In the genomic region with DNA sequence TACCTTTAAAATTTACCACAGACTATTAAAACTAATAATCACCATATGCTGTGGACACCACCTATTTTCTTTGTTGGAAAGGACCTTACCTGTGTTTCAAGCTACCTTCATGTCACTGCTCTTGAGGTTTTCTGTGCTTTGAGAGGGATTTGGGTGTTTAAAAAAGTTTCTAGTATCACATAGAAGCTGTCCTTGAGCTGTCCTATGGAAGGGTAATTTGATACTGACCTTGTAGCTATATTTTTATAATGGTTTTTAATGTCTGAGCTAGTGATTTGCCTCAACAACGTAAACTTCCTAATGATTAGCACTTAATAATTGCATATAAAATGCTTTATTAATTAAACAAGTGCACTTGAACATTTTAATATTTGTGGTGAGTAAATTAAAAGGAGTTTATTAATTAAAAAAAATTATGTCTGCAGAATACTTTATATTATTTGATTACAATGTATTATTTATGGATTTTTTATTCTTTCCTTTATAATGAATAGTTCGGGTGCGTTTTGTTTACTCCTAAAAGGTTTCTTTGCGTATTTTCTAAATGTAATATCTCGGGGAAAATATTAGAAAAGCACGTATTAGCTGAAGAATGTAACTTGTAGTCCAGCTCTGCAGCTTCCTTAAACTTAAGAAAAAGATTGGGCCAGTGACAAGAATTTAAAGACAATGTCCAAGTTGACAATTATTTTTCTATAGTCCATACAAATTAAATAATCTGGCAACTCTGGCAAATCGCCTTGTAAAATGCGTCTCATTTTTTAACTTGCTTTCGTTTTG, we compare ENCODE assay signal across 7 cellular contexts. TPM values are rescaled to one million over a fixed set of nuclear protein-coding genes. Genes with fewer than 3 reads are reported as not detected.
A peak's percentile ranks its signal among the peaks of the same experiment; 100 is the strongest.
DNase-seq lines count a peak whose midpoint lies in the region; ATAC-seq and TF ChIP-seq lines count a peak whose summit lies in the region.
"Had no signal": no experiment of that assay in that cellular context is flagged by ENCODE, and none has a peak within 500 bp of the region (broad histone marks: within the 10 kb centered on the region; RNA-seq: fewer than 3 reads in every experiment).

No MANE protein-coding gene starts in this region.

- H2AFZ ChIP-seq in PC-3 (ENCODE audit: low read length) = peak overlapping the region; percentile 96

- peak overlapping the region; percentile 81 for H3K4me3 ChIP-seq in PC-3 (ENCODE audit: low read length)
- H3K4me3 ChIP-seq in sigmoid colon = peak overlapping the region in 2 of 4 donors; percentile 1 to 56
- no peak overlapping the region for H3K4me3 ChIP-seq in lower leg skin (ENCODE audit: low read depth, poor library complexity, severe bottlenecking)

- TF ChIP-seq CTCF in PC-3 (conservative IDR thresholded peaks at IDR 0.05; ENCODE audit: low read depth, low read length) (no peak), sigmoid colon (IDR thresholded peaks at IDR 0.05) (no peak), lower leg skin (IDR thresholded peaks at IDR 0.05) (no peak)

- H3K27me3 Mint-ChIP-seq in central memory CD8-positive, alpha-beta T cell = peaks cover 90% of the 10 kb centered on the region

- intact Hi-C loops in PC-3 (cut with micrococcal nuclease) (no loop called here), sigmoid colon (cut with DNase I) (no loop called here), lower leg skin (cut with DNase I; ENCODE audit: low total_unique reads) (no loop called here)

- peak overlapping the region; percentile 72 for H3K4me3 Mint-ChIP-seq in central memory CD8-positive, alpha-beta T cell

- no peak for TF ChIP-seq POLR2A in sigmoid colon (IDR thresholded peaks at IDR 0.05)
- no peak for TF ChIP-seq POLR2A in lower leg skin (IDR thresholded peaks at IDR 0.05)

- CTCF ChIA-PET in PC-3 (lab: Charles Lee) = interaction anchor here (0.6 to 2.1 kb wide), 7 partner anchors 11 to 928 kb away, joined by 3 to 18 read pairs (median 7); no protein-coding TSS in a partner anchor

- peak overlapping the region; percentile 99 for H3K4me2 ChIP-seq in PC-3 (ENCODE audit: low read length)

- peaks cover under 1% of the 10 kb centered on the region; the same call in 1 of the 2 replicates for H3K79me2 ChIP-seq in PC-3 (ENCODE audit: low read length)

- no peak for TF ChIP-seq EP300 in sigmoid colon (IDR thresholded peaks at IDR 0.05)

- no peaks in the 10 kb centered on the region for H3K9me2 ChIP-seq in PC-3 (replicated peaks; ENCODE audit: low read length)

- POLR2A ChIA-PET in PC-3 (lab: Charles Lee; ENCODE audit: unreplicated experiment) = interaction anchor here (0.6 kb wide), 2 partner anchors 423 to 479 kb away, joined by 4 to 5 read pairs; no protein-coding TSS in a partner anchor

- H3K36me3 Mint-ChIP-seq in central memory CD8-positive, alpha-beta T cell (ENCODE audit: insufficient read depth) = peaks cover 30% of the 10 kb centered on the region

- no peaks in the 10 kb centered on the region for H4K20me1 ChIP-seq in PC-3 (ENCODE audit: low read length)

- WGBS in sigmoid colon, 2 donors = 42 to 65% methylated on average over 9 of the region's 9 CpGs
- 40 to 44% methylated on average over 9 of the region's 9 CpGs for WGBS in lower leg skin, 2 donors

- H3K4me1 ChIP-seq in PC-3 (ENCODE audit: insufficient read depth, low read length) = peaks cover 20% of the 10 kb centered on the region
- H3K4me1 ChIP-seq in sigmoid colon = peaks cover 0 to 59% (median 44%) of the 10 kb centered on the region in 4 donors

- H3K36me3 ChIP-seq in PC-3 (ENCODE audit: low read depth, low read length) (no peaks in the 10 kb centered on the region; the same call in 1 of the 2 replicates), sigmoid colon (no peaks in the 10 kb centered on the region)

- DNase-seq in PC-3 = no peak
- DNase-seq in central memory CD8-positive, alpha-beta T cell (ENCODE audit: low spot score in 2 of 2) = no peak
- DNase-seq in sigmoid colon = no peak
- no peak for DNase-seq in iPS-NIHi11 (ENCODE audit: low spot score)
- no peak for DNase-seq in lower leg skin (ENCODE audit: low spot score in 2 of 2)
- DNase-seq: NCI-H146 had no signal

- no peak overlapping the region for H3K9ac ChIP-seq in PC-3 (ENCODE audit: low read length)

- H3F3A ChIP-seq in PC-3 (ENCODE audit: low read length, unreplicated experiment) = peaks cover 4% of the 10 kb centered on the region

- H3K27me3 ChIP-seq in PC-3 (ENCODE audit: low read length) (no peaks in the 10 kb centered on the region), sigmoid colon (peaks cover 11 to 95% (median 81%) of the 10 kb centered on the region in 3 donors)

- H3K9me3 Mint-ChIP-seq in central memory CD8-positive, alpha-beta T cell = no peaks in the 10 kb centered on the region

- H3K4me1 Mint-ChIP-seq in central memory CD8-positive, alpha-beta T cell = peaks cover 40% of the 10 kb centered on the region

- H3K9me3 ChIP-seq in PC-3 (ENCODE audit: low read length) (no peaks in the 10 kb centered on the region), sigmoid colon (no peaks in the 10 kb centered on the region)

- BruUV-seq in PC-3 (replicated peaks; lab: Mats Ljungman, UMichigan) = no TSS peak

- ATAC-seq in PC-3 = no peak
- ATAC-seq in central memory CD8-positive, alpha-beta T cell (replicated peaks; ENCODE audit: extremely low read depth, poor library complexity, severe bottlenecking) = no peak
- no peak for ATAC-seq in activated CD4-positive, CD25-positive, alpha-beta regulatory T cell treated with anti-CD3 and anti-CD28 coated beads, Interleukin-2, amount 50 U/mL, for 24 hours

- no peak overlapping the region for H3K27ac Mint-ChIP-seq in central memory CD8-positive, alpha-beta T cell (ENCODE audit: low read depth)

- H3K27ac ChIP-seq in PC-3 (ENCODE audit: low read length) = no peak overlapping the region
- peak overlapping the region in 3 of 4 donors; percentile 4 to 93 (median 91) for H3K27ac ChIP-seq in sigmoid colon

RNA-seq across cellular contexts. Expression of a gene that starts 2.3 kb away (rescaled TPM):
- total RNA-seq in PC-3 (2014; rRNA removed) (1.9 and 2.9 TPM in 2 replicates), sigmoid colon (10 to 100 TPM; 10.2 to 19.7 (median 16.5) TPM), lower leg skin (1 to 10 TPM; 2.4 to 8.9 (median 6.0) TPM)
- 10 to 100 TPM in 1 of 3 donors, 1 to 10 TPM in 2; 2.5 to 10.8 (median 3.4) TPM for polyA plus RNA-seq in sigmoid colon

RNA-seq across cellular contexts. Expression of a gene that starts 9.3 kb away (rescaled TPM):
- total RNA-seq in PC-3 (2014; rRNA removed) = not detected in 2 replicates
- 10 to 100 TPM; 10.6 to 27.1 (median 12.9) TPM for total RNA-seq in sigmoid colon
- 1 to 10 TPM in 2 of 3 donors, under 1 TPM in 1; 0.46 to 3.6 (median 1.8) TPM for polyA plus RNA-seq in sigmoid colon
- total RNA-seq in lower leg skin = 1 to 10 TPM in 3 of 4 donors, under 1 TPM in 1; 0.89 to 5.3 (median 2.1) TPM

RNA-seq across cellular contexts. Expression of a gene that starts 15.2 kb away (rescaled TPM):
- total RNA-seq in PC-3 (2014; rRNA removed) = not detected in 2 replicates
- 10 to 100 TPM; 10.7 to 46.0 (median 17.9) TPM for total RNA-seq in sigmoid colon
- polyA plus RNA-seq in sigmoid colon = 1 to 10 TPM in 2 of 3 donors, under 1 TPM in 1; 0.23 to 2.4 (median 1.5) TPM
- total RNA-seq in lower leg skin = 1 to 10 TPM in 2 of 4 donors, under 1 TPM in 1, not detected in 1; 0.29 to 3.1 (median 1.4) TPM

RNA-seq across cellular contexts. Expression of a gene that starts 19.5 kb away (rescaled TPM):
- total RNA-seq in PC-3 (2014; rRNA removed) = 0.29 and 1.8 TPM in 2 replicates
- 1 to 10 TPM; 3.4 to 8.0 (median 4.8) TPM for total RNA-seq in sigmoid colon
- 1 to 10 TPM in 1 of 3 donors, under 1 TPM in 1, not detected in 1; 0.60 to 3.1 TPM for polyA plus RNA-seq in sigmoid colon
- 1 to 10 TPM in 2 of 4 donors, not detected in 2; 2.2 to 2.6 TPM for total RNA-seq in lower leg skin

RNA-seq across cellular contexts. Expression of a gene that starts 24.7 kb away (rescaled TPM):
- total RNA-seq in PC-3 (2014; rRNA removed) = not detected in 2 replicates
- total RNA-seq in sigmoid colon = 10 to 100 TPM; 18.3 to 39.3 (median 24.9) TPM
- polyA plus RNA-seq in sigmoid colon = 1 to 10 TPM in 2 of 3 donors, under 1 TPM in 1; 0.69 to 3.6 (median 2.1) TPM
- under 1 TPM in 1 of 4 donors, not detected in 3; 0.23 TPM for total RNA-seq in lower leg skin
